3 cellular contexts compared by ENCODE assay signal in the genomic region with DNA sequence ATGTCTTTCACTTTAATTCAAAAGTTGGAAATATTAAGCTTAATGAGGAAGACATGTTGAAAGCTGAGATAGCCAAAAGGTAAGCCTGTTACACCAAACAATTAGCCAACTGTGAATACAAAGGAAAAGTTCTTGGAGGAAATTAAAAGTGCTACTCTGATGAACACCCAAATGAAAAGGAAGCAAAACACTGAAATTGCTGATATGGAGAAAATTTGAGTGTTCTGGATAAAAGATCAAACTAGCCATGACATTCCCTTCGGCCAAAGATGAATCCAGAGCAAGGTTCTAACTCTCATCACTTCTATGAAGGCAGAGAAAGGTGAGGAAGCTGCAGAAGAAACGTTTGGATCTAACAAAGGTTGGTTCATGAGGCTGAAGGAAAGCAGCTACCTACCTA.
TF ChIP-seq lines count a peak whose summit lies in the region.

No MANE protein-coding gene starts in this region.

TF ChIP-seq in HepG2, 621 proteins besides CTCF, POLR2A, EP300 and RAD21 (continues in another document):
- TF ChIP-seq NCOR1 (IDR thresholded peaks at IDR 0.05; ENCODE audit: borderline replicate concordance, low read length) (no peak), MAF1 (CRISPR knock-in tag; IDR thresholded peaks at IDR 0.05; ENCODE audit: borderline replicate concordance) (no peak), AGO2 (optimal IDR thresholded peaks at IDR 0.05; ENCODE audit: low read depth, low read length) (no peak), MAFK (conservative IDR thresholded peaks at IDR 0.05 in 1 of 2, IDR thresholded peaks at IDR 0.05 in 1 of 2; ENCODE audit: low read length in 2 of 2) (peak; percentile 57 to 64; a peak in 3 of 4 replicates)
- TF ChIP-seq, protein P1, sequence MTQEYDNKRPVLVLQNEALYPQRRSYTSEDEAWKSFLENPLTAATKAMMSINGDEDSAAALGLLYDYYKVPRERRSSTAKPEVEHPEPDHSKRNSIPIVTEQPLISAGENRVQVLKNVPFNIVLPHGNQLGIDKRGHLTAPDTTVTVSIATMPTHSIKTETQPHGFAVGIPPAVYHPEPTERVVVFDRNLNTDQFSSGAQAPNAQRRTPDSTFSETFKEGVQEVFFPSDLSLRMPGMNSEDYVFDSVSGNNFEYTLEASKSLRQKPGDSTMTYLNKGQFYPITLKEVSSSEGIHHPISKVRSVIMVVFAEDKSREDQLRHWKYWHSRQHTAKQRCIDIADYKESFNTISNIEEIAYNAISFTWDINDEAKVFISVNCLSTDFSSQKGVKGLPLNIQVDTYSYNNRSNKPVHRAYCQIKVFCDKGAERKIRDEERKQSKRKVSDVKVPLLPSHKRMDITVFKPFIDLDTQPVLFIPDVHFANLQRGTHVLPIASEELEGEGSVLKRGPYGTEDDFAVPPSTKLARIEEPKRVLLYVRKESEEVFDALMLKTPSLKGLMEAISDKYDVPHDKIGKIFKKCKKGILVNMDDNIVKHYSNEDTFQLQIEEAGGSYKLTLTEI (CRISPR knock-in tag; conservative IDR thresholded peaks at IDR 0.05), result no peak
- TF ChIP-seq, protein P2, sequence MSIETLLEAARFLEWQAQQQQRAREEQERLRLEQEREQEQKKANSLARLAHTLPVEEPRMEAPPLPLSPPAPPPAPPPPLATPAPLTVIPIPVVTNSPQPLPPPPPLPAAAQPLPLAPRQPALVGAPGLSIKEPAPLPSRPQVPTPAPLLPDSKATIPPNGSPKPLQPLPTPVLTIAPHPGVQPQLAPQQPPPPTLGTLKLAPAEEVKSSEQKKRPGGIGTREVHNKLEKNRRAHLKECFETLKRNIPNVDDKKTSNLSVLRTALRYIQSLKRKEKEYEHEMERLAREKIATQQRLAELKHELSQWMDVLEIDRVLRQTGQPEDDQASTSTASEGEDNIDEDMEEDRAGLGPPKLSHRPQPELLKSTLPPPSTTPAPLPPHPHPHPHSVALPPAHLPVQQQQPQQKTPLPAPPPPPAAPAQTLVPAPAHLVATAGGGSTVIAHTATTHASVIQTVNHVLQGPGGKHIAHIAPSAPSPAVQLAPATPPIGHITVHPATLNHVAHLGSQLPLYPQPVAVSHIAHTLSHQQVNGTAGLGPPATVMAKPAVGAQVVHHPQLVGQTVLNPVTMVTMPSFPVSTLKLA (IDR thresholded peaks at IDR 0.05), result no peak
- TF ChIP-seq, protein P3, sequence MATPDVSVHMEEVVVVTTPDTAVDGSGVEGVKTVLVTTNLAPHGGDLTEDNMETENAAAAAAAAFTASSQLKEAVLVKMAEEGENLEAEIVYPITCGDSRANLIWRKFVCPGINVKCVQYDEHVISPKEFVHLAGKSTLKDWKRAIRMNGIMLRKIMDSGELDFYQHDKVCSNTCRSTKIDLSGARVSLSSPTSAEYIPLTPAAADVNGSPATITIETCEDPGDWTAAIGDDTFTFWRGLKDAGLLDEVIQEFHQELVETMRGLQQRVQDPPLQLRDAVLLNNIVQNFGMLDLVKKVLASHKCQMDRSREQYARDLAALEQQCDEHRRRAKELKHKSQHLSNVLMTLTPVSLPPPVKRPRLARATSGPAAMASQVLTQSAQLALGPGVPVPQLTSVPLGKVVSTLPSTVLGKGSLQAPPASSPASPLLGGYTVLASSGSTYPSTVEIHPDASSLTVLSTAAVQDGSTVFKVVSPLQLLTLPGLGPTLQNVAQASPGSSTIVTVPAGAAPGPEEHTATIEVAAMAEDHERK (CRISPR knock-in tag; IDR thresholded peaks at IDR 0.05; ENCODE audit: low read depth), result no peak
- TF ChIP-seq, protein P4, sequence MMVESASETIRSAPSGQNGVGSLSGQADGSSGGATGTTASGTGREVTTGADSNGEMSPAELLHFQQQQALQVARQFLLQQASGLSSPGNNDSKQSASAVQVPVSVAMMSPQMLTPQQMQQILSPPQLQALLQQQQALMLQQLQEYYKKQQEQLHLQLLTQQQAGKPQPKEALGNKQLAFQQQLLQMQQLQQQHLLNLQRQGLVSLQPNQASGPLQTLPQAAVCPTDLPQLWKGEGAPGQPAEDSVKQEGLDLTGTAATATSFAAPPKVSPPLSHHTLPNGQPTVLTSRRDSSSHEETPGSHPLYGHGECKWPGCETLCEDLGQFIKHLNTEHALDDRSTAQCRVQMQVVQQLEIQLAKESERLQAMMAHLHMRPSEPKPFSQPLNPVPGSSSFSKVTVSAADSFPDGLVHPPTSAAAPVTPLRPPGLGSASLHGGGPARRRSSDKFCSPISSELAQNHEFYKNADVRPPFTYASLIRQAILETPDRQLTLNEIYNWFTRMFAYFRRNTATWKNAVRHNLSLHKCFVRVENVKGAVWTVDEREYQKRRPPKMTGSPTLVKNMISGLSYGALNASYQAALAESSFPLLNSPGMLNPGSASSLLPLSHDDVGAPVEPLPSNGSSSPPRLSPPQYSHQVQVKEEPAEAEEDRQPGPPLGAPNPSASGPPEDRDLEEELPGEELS (CRISPR knock-in tag; IDR thresholded peaks at IDR 0.05), result no peak

TF ChIP-seq in IMR-90, 13 proteins besides CTCF, POLR2A, EP300 and RAD21:
- TF ChIP-seq MAFK (IDR thresholded peaks at IDR 0.05; ENCODE audit: low read depth, low read length), result 0 out of 2 replicates have a peak, but pooled peaks have one; percentile 24
- TF ChIP-seq MAZ (IDR thresholded peaks at IDR 0.05; ENCODE audit: borderline replicate concordance, low read depth, low read length), result no peak

TF ChIP-seq in K562, 482 proteins besides CTCF, POLR2A, EP300 and RAD21:
- no peak for TF ChIP-seq ELF1 (tag; IDR thresholded peaks at IDR 0.05)
- TF ChIP-seq ZNF766 (CRISPR knock-in tag; conservative IDR thresholded peaks at IDR 0.05), result no peak
- 0 out of 2 replicates have a peak, but pooled peaks have one; percentile 21 for TF ChIP-seq MAFG (tag; conservative IDR thresholded peaks at IDR 0.05)
- peak; percentile 32; the same call in 1 of the 2 replicates for TF ChIP-seq ZNF316 (IDR thresholded peaks at IDR 0.05)
- no peak for TF ChIP-seq ELF2 (CRISPR knock-in tag; IDR thresholded peaks at IDR 0.05)
- TF ChIP-seq C11orf30 (IDR thresholded peaks at IDR 0.05; ENCODE audit: low read depth), result 0 out of 2 replicates have a peak, but pooled peaks have one; percentile 23
